12 cellular contexts compared by ENCODE assay signal in genomic region chr3:190512666-190513065, GRCh38. TPM values are rescaled to one million over a fixed set of nuclear protein-coding genes. Genes with fewer than 3 reads are reported as not detected.
DNase-seq lines count a peak whose midpoint lies in the region; ATAC-seq and TF ChIP-seq lines count a peak whose summit lies in the region.
"Had no signal": no experiment of that assay in that cellular context is flagged by ENCODE, and none has a peak within 500 bp of the region (broad histone marks: within the 10 kb centered on the region; RNA-seq: fewer than 3 reads in every experiment).

No MANE protein-coding gene starts in this region.

- H2BK120ac ChIP-seq in IMR-90 (ENCODE audit: low read depth, low read length), result no peak overlapping the region

- H3K14ac ChIP-seq in IMR-90 (replicated peaks; ENCODE audit: low read depth, low read length), result no peak overlapping the region

- H2AK5ac ChIP-seq in IMR-90 (ENCODE audit: low read depth, low read length), result no peak overlapping the region

- peak overlapping the region in 6 of 7 donors; percentile 92 to 97 (median 94) for H3K27ac Mint-ChIP-seq in CD4-positive, alpha-beta memory T cell
- H3K27ac Mint-ChIP-seq in activated naive CD8-positive, alpha-beta T cell treated with anti-CD3 and anti-CD28 coated beads, Interleukin-2, amount 10 ng/mL, durations not matched to agents 7 days and 5 days, result peak overlapping the region; percentile 94
- peak overlapping the region; percentile 82 to 98 (median 96) for H3K27ac Mint-ChIP-seq in naive thymus-derived CD8-positive, alpha-beta T cell

- ATAC-seq in IMR-90 (ENCODE audit: low read depth), result no peak
- ATAC-seq in activated naive CD8-positive, alpha-beta T cell treated with anti-CD3 and anti-CD28 coated beads, Interleukin-2, amount 10 ng/mL, durations not matched to agents 7 days and 5 days (ENCODE audit: low read depth), result no peak
- no peak for ATAC-seq in naive thymus-derived CD8-positive, alpha-beta T cell

- peaks cover 21 to 27% of the 10 kb centered on the region in 2 experiments; a peak in 3 of 4 replicates for H3K79me1 ChIP-seq in IMR-90 (ENCODE audit: low read depth in 1 of 2, low read length in 2 of 2)

- CTCF ChIA-PET in CD4-positive, alpha-beta memory T cell (lab: Charles Lee; ENCODE audit: partially characterized antibody), result interaction anchor here (0.8 to 1.7 kb wide), 4 partner anchors 8 to 89 kb away, joined by 3 to 4 read pairs (median 4); no protein-coding TSS in a partner anchor
- CTCF ChIA-PET in IMR-90 (lab: Yijun Ruan, JAX), result interaction anchor here (1.0 to 2.6 kb wide), 2 partner anchors 100 to 184 kb away, joined by 4 to 9 read pairs; no protein-coding TSS in a partner anchor

- in situ Hi-C loops in IMR-90 (cut with MboI; ENCODE audit: low sequenced_read_pairs), result no loop called here
- in situ Hi-C loops in KBM-7 (cut with MboI; ENCODE audit: low pct_unique_long_range_greater_than_20kb, low sequenced_read_pairs), result no loop called here
- in situ Hi-C loops in GM13977 (cut with MboI; ENCODE audit: low pct_unique_long_range_greater_than_20kb, low sequenced_read_pairs, unreplicated experiment), result no loop called here

- H2AFZ ChIP-seq in IMR-90 (replicated peaks; ENCODE audit: low read length, poor library complexity), result no peak overlapping the region

- peaks cover 0 to 10% of the 10 kb centered on the region in 2 donors for H3K36me3 Mint-ChIP-seq in CD4-positive, alpha-beta memory T cell
- H3K36me3 Mint-ChIP-seq in activated naive CD8-positive, alpha-beta T cell treated with anti-CD3 and anti-CD28 coated beads, Interleukin-2, amount 10 ng/mL, durations not matched to agents 7 days and 5 days, result no peaks in the 10 kb centered on the region
- no peaks in the 10 kb centered on the region for H3K36me3 Mint-ChIP-seq in naive thymus-derived CD8-positive, alpha-beta T cell

- BruUV-seq in IMR-90 (replicated peaks; lab: Mats Ljungman, UMichigan), result no TSS peak

- no peaks in the 10 kb centered on the region for H3K36me3 ChIP-seq in CD4-positive, alpha-beta memory T cell (ENCODE audit: insufficient read depth, low read length)
- H3K36me3 ChIP-seq in IMR-90 (ENCODE audit: control insufficient read depth, insufficient read depth, low read length), result no peaks in the 10 kb centered on the region
- H3K36me3 ChIP-seq: WERI-Rb-1 had no signal

- H3K18ac ChIP-seq in IMR-90 (ENCODE audit: low read depth, low read length), result no peak overlapping the region

- no peaks in the 10 kb centered on the region for H3K9me3 Mint-ChIP-seq in CD4-positive, alpha-beta memory T cell
- no peaks in the 10 kb centered on the region for H3K9me3 Mint-ChIP-seq in activated naive CD8-positive, alpha-beta T cell treated with anti-CD3 and anti-CD28 coated beads, Interleukin-2, amount 10 ng/mL, durations not matched to agents 7 days and 5 days
- no peaks in the 10 kb centered on the region for H3K9me3 Mint-ChIP-seq in naive thymus-derived CD8-positive, alpha-beta T cell

- no CpG with 5 or more reads among the region's 3 CpGs for WGBS in IMR-90 (ENCODE audit: extremely low coverage in 2 of 2, insufficient read length in 1 of 2), 2 experiments

- intact Hi-C loops in CD4-positive, alpha-beta memory T cell (cut with micrococcal nuclease), result loop anchor here (1.0 to 10.0 kb wide), 4 partner anchors 66 to 1188 kb away; no protein-coding TSS in a partner anchor
- intact Hi-C loops in IMR-90 (cut with micrococcal nuclease), result loop anchor here (5.0 to 10.0 kb wide), 2 partner anchors 280 to 542 kb away; no protein-coding TSS in a partner anchor

- no peak overlapping the region for H4K8ac ChIP-seq in IMR-90 (ENCODE audit: low read depth in 2 of 2, low read length in 2 of 2)

- no peaks in the 10 kb centered on the region for H3K9me3 ChIP-seq in CD4-positive, alpha-beta memory T cell (ENCODE audit: control insufficient read depth in 1 of 2, low read length in 2 of 2)
- no peaks in the 10 kb centered on the region for H3K9me3 ChIP-seq in IMR-90 (ENCODE audit: control insufficient read depth, insufficient read depth, low read length)
- H3K9me3 ChIP-seq: testis had no signal

- peaks cover 28% of the 10 kb centered on the region for H3K4me1 ChIP-seq in CD4-positive, alpha-beta memory T cell (ENCODE audit: insufficient read depth, low read length)
- peaks cover 7% of the 10 kb centered on the region; the same call in 1 of the 2 replicates for H3K4me1 ChIP-seq in IMR-90 (ENCODE audit: control insufficient read depth, insufficient read depth, low read length)
- H3K4me1 ChIP-seq: testis had no signal

- H4K20me1 ChIP-seq in IMR-90 (ENCODE audit: insufficient read depth, low read length), result no peaks in the 10 kb centered on the region

- no peak overlapping the region for H4K5ac ChIP-seq in IMR-90 (ENCODE audit: low read depth, low read length)

- peaks cover 4% of the 10 kb centered on the region; the same call in 1 of the 2 replicates for H3K9me1 ChIP-seq in IMR-90 (ENCODE audit: insufficient read depth, low read length)

- TF ChIP-seq CTCF in IMR-90 (conservative IDR thresholded peaks at IDR 0.05; ENCODE audit: low read depth, low read length) (no peak), GM13977 (IDR thresholded peaks at IDR 0.05; ENCODE audit: extremely low read depth, insufficient read depth, missing control alignments) (no peak)

- no peak overlapping the region for H3K9ac ChIP-seq in IMR-90 (ENCODE audit: low read depth, low read length)

- H2BK15ac ChIP-seq in IMR-90 (ENCODE audit: low read depth, low read length), result no peak overlapping the region

- no peak overlapping the region for H3K4me2 ChIP-seq in IMR-90 (ENCODE audit: low read depth, low read length)

- H3K4me3 ChIP-seq in CD4-positive, alpha-beta memory T cell (ENCODE audit: low read length in 2 of 2), result peak overlapping the region in 1 of 2 donors; percentile 92
- H3K4me3 ChIP-seq in IMR-90 (ENCODE audit: insufficient read depth, low read depth, low read length), result no peak overlapping the region

- dilution Hi-C loops in IMR-90 (cut with HindIII; ENCODE audit: low sequenced_read_pairs, unreplicated experiment), result no loop called here

- no peak for TF ChIP-seq POLR2A in IMR-90 (IDR thresholded peaks at IDR 0.05; ENCODE audit: low read depth, low read length)
- TF ChIP-seq POLR2A in erythroblast (IDR thresholded peaks at IDR 0.05; ENCODE audit: low read length), result no peak

- peak overlapping the region; percentile 84 to 97 (median 92) for H3K4me3 Mint-ChIP-seq in CD4-positive, alpha-beta memory T cell
- peak overlapping the region; percentile 93 for H3K4me3 Mint-ChIP-seq in activated naive CD8-positive, alpha-beta T cell treated with anti-CD3 and anti-CD28 coated beads, Interleukin-2, amount 10 ng/mL, durations not matched to agents 7 days and 5 days
- H3K4me3 Mint-ChIP-seq in naive thymus-derived CD8-positive, alpha-beta T cell, result peak overlapping the region; percentile 79 to 96 (median 93)

- no peak overlapping the region for H3K4ac ChIP-seq in IMR-90 (ENCODE audit: low read depth, low read length)

- peaks cover 25 to 40% (median 32%) of the 10 kb centered on the region in 4 donors for H3K4me1 Mint-ChIP-seq in CD4-positive, alpha-beta memory T cell
- H3K4me1 Mint-ChIP-seq in activated naive CD8-positive, alpha-beta T cell treated with anti-CD3 and anti-CD28 coated beads, Interleukin-2, amount 10 ng/mL, durations not matched to agents 7 days and 5 days, result peaks cover 25% of the 10 kb centered on the region
- peaks cover 16 to 40% (median 30%) of the 10 kb centered on the region in 4 donors for H3K4me1 Mint-ChIP-seq in naive thymus-derived CD8-positive, alpha-beta T cell

- no peak overlapping the region for H4K91ac ChIP-seq in IMR-90 (ENCODE audit: insufficient read depth, low read depth, low read length)

- no peaks in the 10 kb centered on the region for H3K27me3 ChIP-seq in CD4-positive, alpha-beta memory T cell (ENCODE audit: insufficient read depth, low read length)
- no peaks in the 10 kb centered on the region for H3K27me3 ChIP-seq in IMR-90 (ENCODE audit: control insufficient read depth, insufficient read depth, low read length)
- H3K27me3 ChIP-seq: testis had no signal

- no peak overlapping the region for H3K56ac ChIP-seq in IMR-90 (ENCODE audit: extremely low read depth, insufficient read depth, low read length)

- no peaks in the 10 kb centered on the region for H3K27me3 Mint-ChIP-seq in CD4-positive, alpha-beta memory T cell
- peaks cover 2% of the 10 kb centered on the region for H3K27me3 Mint-ChIP-seq in activated naive CD8-positive, alpha-beta T cell treated with anti-CD3 and anti-CD28 coated beads, Interleukin-2, amount 10 ng/mL, durations not matched to agents 7 days and 5 days
- no peaks in the 10 kb centered on the region for H3K27me3 Mint-ChIP-seq in naive thymus-derived CD8-positive, alpha-beta T cell

- peak overlapping the region; percentile 17 for H2AK9ac ChIP-seq in IMR-90 (replicated peaks; ENCODE audit: low read depth, low read length, poor library complexity)

- no peak overlapping the region for H3K23ac ChIP-seq in IMR-90 (ENCODE audit: low read depth, low read length)

- DNase-seq in CD4-positive, alpha-beta memory T cell, result no peak
- DNase-seq in IMR-90, result no peak
- DNase-seq in activated naive CD8-positive, alpha-beta T cell treated with anti-CD3 and anti-CD28 coated beads, Interleukin-2, amount 10 ng/mL, durations not matched to agents 7 days and 5 days, result no peak
- no peak for DNase-seq in naive thymus-derived CD8-positive, alpha-beta T cell
- no peak for DNase-seq in hypothalamus (lab: John Stamatoyannopoulos, UW)
- DNase-seq in erythroblast (lab: John Stamatoyannopoulos, UW), result no peak
- DNase-seq in KBM-7, result no peak
- DNase-seq in GM13977 (ENCODE audit: low spot score), result no peak
- DNase-seq: activated gamma-delta T cell, NCI-H446 treated with DMSO at 0.1 percent for 48 hours, testis, WERI-Rb-1 had no signal

- no peak for TF ChIP-seq RAD21 in IMR-90 (IDR thresholded peaks at IDR 0.05; ENCODE audit: low read length)

- H2BK20ac ChIP-seq in IMR-90 (ENCODE audit: low read depth, low read length), result no peak overlapping the region

- H3K27ac ChIP-seq in CD4-positive, alpha-beta memory T cell (ENCODE audit: low read depth, low read length), result peak overlapping the region; percentile 51
- H3K27ac ChIP-seq in IMR-90 (ENCODE audit: insufficient read depth, low read length), result no peak overlapping the region
- H3K27ac ChIP-seq: testis, WERI-Rb-1 had no signal

- no peak overlapping the region for H2BK5ac ChIP-seq in IMR-90 (ENCODE audit: low read depth, low read length, poor library complexity, severe bottlenecking)

- POLR2A ChIA-PET in CD4-positive, alpha-beta memory T cell (lab: Charles Lee; ENCODE audit: partially characterized antibody), result interaction anchor here (1.0 to 1.4 kb wide), 3 partner anchors 11 to 69 kb away, joined by 3 to 8 read pairs (median 6); no protein-coding TSS in a partner anchor
- POLR2A ChIA-PET in IMR-90 (lab: Charles Lee; ENCODE audit: unreplicated experiment), result no interaction called here
- POLR2A ChIA-PET in activated naive CD8-positive, alpha-beta T cell treated with anti-CD3 and anti-CD28 coated beads, Interleukin-2, amount 10 ng/mL, durations not matched to agents 7 days and 5 days (lab: Charles Lee), result interaction anchor here (2.5 kb wide), 1 partner anchor 105 kb away, joined by 20 read pairs; no protein-coding TSS in a partner anchor
- POLR2A ChIA-PET in naive thymus-derived CD8-positive, alpha-beta T cell (lab: Charles Lee), result interaction anchor here (1.2 to 1.4 kb wide), 3 partner anchors 8 to 15 kb away, joined by 4 to 5 read pairs (median 4); no protein-coding TSS in a partner anchor

RNA-seq across cellular contexts. Expression of gene IL1RAP, which starts 1.2 kb away (rescaled TPM):
- 10 to 100 TPM; 11.0 to 14.6 TPM for total RNA-seq in CD4-positive, alpha-beta memory T cell
- 1 to 10 TPM; 4.1 to 5.4 TPM for polyA plus RNA-seq in CD4-positive, alpha-beta memory T cell
- 9.4 and 11.3 TPM in 2 replicates for total RNA-seq in IMR-90 (2012; rRNA removed)
- 7.4 and 8.3 TPM in 2 replicates for polyA plus RNA-seq in IMR-90 (2012; rRNA removed)
- 1.3 and 2.2 TPM in 2 replicates for polyA plus RNA-seq in IMR-90 (2012; cell fraction: cytosol; rRNA removed)
- polyA plus RNA-seq in IMR-90 (2012; cell fraction: nucleus; rRNA removed; ENCODE audit: low replicate concordance), result 1.3 and 4.4 TPM in 2 replicates
- 10 to 100 TPM; 10.5 to 10.7 TPM for total RNA-seq in activated naive CD8-positive, alpha-beta T cell treated with anti-CD3 and anti-CD28 coated beads, Interleukin-2, amount 10 ng/mL, durations not matched to agents 7 days and 5 days
- total RNA-seq in naive thymus-derived CD8-positive, alpha-beta T cell, result 10 to 100 TPM; 10.4 to 11.3 TPM
- 1 to 10 TPM; 2.2 to 3.9 (median 3.1) TPM for polyA plus RNA-seq in naive thymus-derived CD8-positive, alpha-beta T cell
